ENCODE assay signal across 1 cellular context in the genomic region with DNA sequence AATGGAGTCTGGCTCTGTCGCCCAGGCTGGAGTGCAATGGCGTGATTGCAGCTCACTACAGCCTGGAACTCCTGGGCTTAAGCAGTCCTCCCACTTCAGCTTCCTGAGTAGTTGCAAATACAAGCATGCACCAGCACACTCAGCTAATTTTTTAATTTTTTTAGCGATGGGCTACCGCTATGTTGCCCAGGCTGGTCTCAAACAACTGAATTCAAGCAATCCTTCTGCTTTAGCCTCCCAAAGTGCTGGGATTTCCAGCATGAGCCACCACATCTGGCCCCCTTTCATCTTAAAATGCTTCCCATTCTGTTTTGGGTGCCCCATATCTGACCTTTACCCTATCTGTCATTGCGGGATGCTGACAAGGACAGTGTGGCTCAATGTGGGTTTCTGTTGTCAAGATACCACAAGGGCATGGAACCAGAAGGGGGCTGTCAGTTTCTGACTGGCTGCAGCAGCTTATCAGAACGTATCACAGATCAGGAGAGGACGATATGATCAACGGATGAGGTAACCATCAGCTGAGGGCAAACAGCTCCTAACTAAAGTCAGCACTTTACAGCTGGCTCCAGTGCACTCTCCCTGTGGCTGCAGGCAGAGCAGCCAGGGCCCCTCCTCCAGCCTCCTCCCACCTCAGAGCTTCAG.
A peak's percentile ranks its signal among the peaks of the same experiment; 100 is the strongest.
TF ChIP-seq lines count a peak whose summit lies in the region.

No MANE protein-coding gene starts in this region.

TF ChIP-seq in K562, 482 proteins besides CTCF, POLR2A, EP300 and RAD21 (continues in another document):
- no peak for TF ChIP-seq RBM39 (optimal IDR thresholded peaks at IDR 0.05; ENCODE audit: low read depth, low read length)
- no peak for TF ChIP-seq NR2C2 (CRISPR knock-in tag; IDR thresholded peaks at IDR 0.05)
- peak; percentile 80 for TF ChIP-seq NR2C2 (tag; IDR thresholded peaks at IDR 0.05)
- TF ChIP-seq, protein P1, sequence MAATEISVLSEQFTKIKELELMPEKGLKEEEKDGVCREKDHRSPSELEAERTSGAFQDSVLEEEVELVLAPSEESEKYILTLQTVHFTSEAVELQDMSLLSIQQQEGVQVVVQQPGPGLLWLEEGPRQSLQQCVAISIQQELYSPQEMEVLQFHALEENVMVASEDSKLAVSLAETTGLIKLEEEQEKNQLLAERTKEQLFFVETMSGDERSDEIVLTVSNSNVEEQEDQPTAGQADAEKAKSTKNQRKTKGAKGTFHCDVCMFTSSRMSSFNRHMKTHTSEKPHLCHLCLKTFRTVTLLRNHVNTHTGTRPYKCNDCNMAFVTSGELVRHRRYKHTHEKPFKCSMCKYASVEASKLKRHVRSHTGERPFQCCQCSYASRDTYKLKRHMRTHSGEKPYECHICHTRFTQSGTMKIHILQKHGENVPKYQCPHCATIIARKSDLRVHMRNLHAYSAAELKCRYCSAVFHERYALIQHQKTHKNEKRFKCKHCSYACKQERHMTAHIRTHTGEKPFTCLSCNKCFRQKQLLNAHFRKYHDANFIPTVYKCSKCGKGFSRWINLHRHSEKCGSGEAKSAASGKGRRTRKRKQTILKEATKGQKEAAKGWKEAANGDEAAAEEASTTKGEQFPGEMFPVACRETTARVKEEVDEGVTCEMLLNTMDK (IDR thresholded peaks at IDR 0.05; ENCODE audit: borderline replicate concordance, insufficient read depth, low read depth, low read length, poor library complexity, severe bottlenecking): no peak
- TF ChIP-seq, protein P2, sequence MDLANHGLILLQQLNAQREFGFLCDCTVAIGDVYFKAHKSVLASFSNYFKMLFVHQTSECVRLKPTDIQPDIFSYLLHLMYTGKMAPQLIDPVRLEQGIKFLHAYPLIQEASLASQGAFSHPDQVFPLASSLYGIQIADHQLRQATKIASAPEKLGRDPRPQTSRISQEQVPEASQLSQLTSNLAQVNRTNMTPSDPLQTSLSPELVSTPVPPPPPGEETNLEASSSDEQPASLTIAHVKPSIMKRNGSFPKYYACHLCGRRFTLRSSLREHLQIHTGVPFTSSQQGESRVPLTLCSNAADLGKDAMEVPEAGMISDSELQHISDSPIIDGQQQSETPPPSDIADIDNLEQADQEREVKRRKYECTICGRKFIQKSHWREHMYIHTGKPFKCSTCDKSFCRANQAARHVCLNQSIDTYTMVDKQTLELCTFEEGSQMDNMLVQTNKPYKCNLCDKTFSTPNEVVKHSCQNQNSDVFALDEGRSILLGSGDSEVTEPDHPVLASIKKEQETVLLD (IDR thresholded peaks at IDR 0.05): no peak
- TF ChIP-seq, protein P3, sequence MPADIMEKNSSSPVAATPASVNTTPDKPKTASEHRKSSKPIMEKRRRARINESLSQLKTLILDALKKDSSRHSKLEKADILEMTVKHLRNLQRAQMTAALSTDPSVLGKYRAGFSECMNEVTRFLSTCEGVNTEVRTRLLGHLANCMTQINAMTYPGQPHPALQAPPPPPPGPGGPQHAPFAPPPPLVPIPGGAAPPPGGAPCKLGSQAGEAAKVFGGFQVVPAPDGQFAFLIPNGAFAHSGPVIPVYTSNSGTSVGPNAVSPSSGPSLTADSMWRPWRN (IDR thresholded peaks at IDR 0.05; ENCODE audit: low read depth): no peak
- 0 out of 2 replicates have a peak, but pooled peaks have one; percentile 19 for TF ChIP-seq ZNF239 (CRISPR knock-in tag; IDR thresholded peaks at IDR 0.05)
- TF ChIP-seq ZNF354B (CRISPR knock-in tag; IDR thresholded peaks at IDR 0.05): no peak
- TF ChIP-seq, protein P4, sequence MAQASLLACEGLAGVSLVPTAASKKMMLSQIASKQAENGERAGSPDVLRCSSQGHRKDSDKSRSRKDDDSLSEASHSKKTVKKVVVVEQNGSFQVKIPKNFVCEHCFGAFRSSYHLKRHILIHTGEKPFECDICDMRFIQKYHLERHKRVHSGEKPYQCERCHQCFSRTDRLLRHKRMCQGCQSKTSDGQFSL (CRISPR knock-in tag; IDR thresholded peaks at IDR 0.05): no peak
- TF ChIP-seq, protein P4 (tag; IDR thresholded peaks at IDR 0.05): no peak
- TF ChIP-seq, protein P5, sequence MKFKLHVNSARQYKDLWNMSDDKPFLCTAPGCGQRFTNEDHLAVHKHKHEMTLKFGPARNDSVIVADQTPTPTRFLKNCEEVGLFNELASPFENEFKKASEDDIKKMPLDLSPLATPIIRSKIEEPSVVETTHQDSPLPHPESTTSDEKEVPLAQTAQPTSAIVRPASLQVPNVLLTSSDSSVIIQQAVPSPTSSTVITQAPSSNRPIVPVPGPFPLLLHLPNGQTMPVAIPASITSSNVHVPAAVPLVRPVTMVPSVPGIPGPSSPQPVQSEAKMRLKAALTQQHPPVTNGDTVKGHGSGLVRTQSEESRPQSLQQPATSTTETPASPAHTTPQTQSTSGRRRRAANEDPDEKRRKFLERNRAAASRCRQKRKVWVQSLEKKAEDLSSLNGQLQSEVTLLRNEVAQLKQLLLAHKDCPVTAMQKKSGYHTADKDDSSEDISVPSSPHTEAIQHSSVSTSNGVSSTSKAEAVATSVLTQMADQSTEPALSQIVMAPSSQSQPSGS (CRISPR knock-in tag; IDR thresholded peaks at IDR 0.05): no peak
- TF ChIP-seq HCFC1 (IDR thresholded peaks at IDR 0.05; ENCODE audit: low read depth, low read length): no peak
- no peak for TF ChIP-seq ZKSCAN8 (CRISPR knock-in tag; IDR thresholded peaks at IDR 0.05)
- TF ChIP-seq ESRRA (IDR thresholded peaks at IDR 0.05; ENCODE audit: borderline replicate concordance, low read depth): peak; percentile 83
- no peak for TF ChIP-seq KDM4B (IDR thresholded peaks at IDR 0.05; ENCODE audit: borderline replicate concordance in 2 of 2, low read depth in 1 of 2)
- TF ChIP-seq, protein P6, sequence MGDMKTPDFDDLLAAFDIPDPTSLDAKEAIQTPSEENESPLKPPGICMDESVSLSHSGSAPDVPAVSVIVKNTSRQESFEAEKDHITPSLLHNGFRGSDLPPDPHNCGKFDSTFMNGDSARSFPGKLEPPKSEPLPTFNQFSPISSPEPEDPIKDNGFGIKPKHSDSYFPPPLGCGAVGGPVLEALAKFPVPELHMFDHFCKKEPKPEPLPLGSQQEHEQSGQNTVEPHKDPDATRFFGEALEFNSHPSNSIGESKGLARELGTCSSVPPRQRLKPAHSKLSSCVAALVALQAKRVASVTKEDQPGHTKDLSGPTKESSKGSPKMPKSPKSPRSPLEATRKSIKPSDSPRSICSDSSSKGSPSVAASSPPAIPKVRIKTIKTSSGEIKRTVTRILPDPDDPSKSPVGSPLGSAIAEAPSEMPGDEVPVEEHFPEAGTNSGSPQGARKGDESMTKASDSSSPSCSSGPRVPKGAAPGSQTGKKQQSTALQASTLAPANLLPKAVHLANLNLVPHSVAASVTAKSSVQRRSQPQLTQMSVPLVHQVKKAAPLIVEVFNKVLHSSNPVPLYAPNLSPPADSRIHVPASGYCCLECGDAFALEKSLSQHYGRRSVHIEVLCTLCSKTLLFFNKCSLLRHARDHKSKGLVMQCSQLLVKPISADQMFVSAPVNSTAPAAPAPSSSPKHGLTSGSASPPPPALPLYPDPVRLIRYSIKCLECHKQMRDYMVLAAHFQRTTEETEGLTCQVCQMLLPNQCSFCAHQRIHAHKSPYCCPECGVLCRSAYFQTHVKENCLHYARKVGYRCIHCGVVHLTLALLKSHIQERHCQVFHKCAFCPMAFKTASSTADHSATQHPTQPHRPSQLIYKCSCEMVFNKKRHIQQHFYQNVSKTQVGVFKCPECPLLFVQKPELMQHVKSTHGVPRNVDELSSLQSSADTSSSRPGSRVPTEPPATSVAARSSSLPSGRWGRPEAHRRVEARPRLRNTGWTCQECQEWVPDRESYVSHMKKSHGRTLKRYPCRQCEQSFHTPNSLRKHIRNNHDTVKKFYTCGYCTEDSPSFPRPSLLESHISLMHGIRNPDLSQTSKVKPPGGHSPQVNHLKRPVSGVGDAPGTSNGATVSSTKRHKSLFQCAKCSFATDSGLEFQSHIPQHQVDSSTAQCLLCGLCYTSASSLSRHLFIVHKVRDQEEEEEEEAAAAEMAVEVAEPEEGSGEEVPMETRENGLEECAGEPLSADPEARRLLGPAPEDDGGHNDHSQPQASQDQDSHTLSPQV (IDR thresholded peaks at IDR 0.05): no peak
- TF ChIP-seq CREB1 (IDR thresholded peaks at IDR 0.05): no peak
- TF ChIP-seq CREB1 (CRISPR knock-in tag; IDR thresholded peaks at IDR 0.05): no peak
- peak; percentile 63 for TF ChIP-seq MEIS2 (IDR thresholded peaks at IDR 0.05; ENCODE audit: partially characterized antibody)
- no peak for TF ChIP-seq SRSF7 (optimal IDR thresholded peaks at IDR 0.05; ENCODE audit: low read depth, low read length)
- TF ChIP-seq, protein P7, sequence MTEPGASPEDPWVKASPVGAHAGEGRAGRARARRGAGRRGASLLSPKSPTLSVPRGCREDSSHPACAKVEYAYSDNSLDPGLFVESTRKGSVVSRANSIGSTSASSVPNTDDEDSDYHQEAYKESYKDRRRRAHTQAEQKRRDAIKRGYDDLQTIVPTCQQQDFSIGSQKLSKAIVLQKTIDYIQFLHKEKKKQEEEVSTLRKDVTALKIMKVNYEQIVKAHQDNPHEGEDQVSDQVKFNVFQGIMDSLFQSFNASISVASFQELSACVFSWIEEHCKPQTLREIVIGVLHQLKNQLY (CRISPR knock-in tag; conservative IDR thresholded peaks at IDR 0.05): no peak
- TF ChIP-seq, protein P8, sequence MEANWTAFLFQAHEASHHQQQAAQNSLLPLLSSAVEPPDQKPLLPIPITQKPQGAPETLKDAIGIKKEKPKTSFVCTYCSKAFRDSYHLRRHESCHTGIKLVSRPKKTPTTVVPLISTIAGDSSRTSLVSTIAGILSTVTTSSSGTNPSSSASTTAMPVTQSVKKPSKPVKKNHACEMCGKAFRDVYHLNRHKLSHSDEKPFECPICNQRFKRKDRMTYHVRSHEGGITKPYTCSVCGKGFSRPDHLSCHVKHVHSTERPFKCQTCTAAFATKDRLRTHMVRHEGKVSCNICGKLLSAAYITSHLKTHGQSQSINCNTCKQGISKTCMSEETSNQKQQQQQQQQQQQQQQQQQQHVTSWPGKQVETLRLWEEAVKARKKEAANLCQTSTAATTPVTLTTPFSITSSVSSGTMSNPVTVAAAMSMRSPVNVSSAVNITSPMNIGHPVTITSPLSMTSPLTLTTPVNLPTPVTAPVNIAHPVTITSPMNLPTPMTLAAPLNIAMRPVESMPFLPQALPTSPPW (CRISPR knock-in tag; IDR thresholded peaks at IDR 0.05): peak; percentile 32; the same call in 1 of the 2 replicates
- TF ChIP-seq DPF2 (IDR thresholded peaks at IDR 0.05): 0 out of 2 replicates have a peak, but pooled peaks have one; percentile 14
- peak; percentile 51 for TF ChIP-seq CBFA2T3 (IDR thresholded peaks at IDR 0.05)
- no peak for TF ChIP-seq KLF1 (tag; IDR thresholded peaks at IDR 0.05)
- peak in 1 of 2 experiments; percentile 23; a peak in 1 of 4 replicates for TF ChIP-seq RCOR1 (IDR thresholded peaks at IDR 0.05; ENCODE audit: borderline replicate concordance in 1 of 2, low read depth in 2 of 2, low read length in 2 of 2)
- TF ChIP-seq BMI1 (IDR thresholded peaks at IDR 0.05; ENCODE audit: low read length): no peak
- TF ChIP-seq, protein P9, sequence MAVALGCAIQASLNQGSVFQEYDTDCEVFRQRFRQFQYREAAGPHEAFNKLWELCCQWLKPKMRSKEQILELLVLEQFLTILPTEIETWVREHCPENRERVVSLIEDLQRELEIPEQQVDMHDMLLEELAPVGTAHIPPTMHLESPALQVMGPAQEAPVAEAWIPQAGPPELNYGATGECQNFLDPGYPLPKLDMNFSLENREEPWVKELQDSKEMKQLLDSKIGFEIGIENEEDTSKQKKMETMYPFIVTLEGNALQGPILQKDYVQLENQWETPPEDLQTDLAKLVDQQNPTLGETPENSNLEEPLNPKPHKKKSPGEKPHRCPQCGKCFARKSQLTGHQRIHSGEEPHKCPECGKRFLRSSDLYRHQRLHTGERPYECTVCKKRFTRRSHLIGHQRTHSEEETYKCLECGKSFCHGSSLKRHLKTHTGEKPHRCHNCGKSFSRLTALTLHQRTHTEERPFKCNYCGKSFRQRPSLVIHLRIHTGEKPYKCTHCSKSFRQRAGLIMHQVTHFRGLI (CRISPR knock-in tag; IDR thresholded peaks at IDR 0.05): peak; percentile 71; the same call in 1 of the 2 replicates
- TF ChIP-seq, protein P10, sequence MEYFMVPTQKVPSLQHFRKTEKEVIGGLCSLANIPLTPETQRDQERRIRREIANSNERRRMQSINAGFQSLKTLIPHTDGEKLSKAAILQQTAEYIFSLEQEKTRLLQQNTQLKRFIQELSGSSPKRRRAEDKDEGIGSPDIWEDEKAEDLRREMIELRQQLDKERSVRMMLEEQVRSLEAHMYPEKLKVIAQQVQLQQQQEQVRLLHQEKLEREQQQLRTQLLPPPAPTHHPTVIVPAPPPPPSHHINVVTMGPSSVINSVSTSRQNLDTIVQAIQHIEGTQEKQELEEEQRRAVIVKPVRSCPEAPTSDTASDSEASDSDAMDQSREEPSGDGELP (CRISPR knock-in tag; IDR thresholded peaks at IDR 0.05; ENCODE audit: borderline replicate concordance): peak; percentile 33; the same call in 1 of the 2 replicates
- TF ChIP-seq, protein P11, sequence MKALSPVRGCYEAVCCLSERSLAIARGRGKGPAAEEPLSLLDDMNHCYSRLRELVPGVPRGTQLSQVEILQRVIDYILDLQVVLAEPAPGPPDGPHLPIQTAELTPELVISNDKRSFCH (CRISPR knock-in tag; IDR thresholded peaks at IDR 0.05): no peak
- TF ChIP-seq, protein P11 (tag; IDR thresholded peaks at IDR 0.05): peak; percentile 69; the same call in 1 of the 2 replicates
- TF ChIP-seq, protein P12, sequence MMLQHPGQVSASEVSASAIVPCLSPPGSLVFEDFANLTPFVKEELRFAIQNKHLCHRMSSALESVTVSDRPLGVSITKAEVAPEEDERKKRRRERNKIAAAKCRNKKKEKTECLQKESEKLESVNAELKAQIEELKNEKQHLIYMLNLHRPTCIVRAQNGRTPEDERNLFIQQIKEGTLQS (IDR thresholded peaks at IDR 0.05): peak; percentile 38; the same call in 1 of the 2 replicates
- TF ChIP-seq, protein P12 (CRISPR knock-in tag; conservative IDR thresholded peaks at IDR 0.05): no peak
- TF ChIP-seq CBFA2T2 (conservative IDR thresholded peaks at IDR 0.05): peak; percentile 18; the same call in 1 of the 2 replicates
- TF ChIP-seq, protein P13, sequence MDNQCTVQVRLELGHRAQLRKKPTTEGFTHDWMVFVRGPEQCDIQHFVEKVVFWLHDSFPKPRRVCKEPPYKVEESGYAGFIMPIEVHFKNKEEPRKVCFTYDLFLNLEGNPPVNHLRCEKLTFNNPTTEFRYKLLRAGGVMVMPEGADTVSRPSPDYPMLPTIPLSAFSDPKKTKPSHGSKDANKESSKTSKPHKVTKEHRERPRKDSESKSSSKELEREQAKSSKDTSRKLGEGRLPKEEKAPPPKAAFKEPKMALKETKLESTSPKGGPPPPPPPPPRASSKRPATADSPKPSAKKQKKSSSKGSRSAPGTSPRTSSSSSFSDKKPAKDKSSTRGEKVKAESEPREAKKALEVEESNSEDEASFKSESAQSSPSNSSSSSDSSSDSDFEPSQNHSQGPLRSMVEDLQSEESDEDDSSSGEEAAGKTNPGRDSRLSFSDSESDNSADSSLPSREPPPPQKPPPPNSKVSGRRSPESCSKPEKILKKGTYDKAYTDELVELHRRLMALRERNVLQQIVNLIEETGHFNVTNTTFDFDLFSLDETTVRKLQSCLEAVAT (IDR thresholded peaks at IDR 0.05): no peak
- no peak for TF ChIP-seq SMARCB1 (IDR thresholded peaks at IDR 0.05; ENCODE audit: insufficient read length, low read depth)
- TF ChIP-seq ATF7 (IDR thresholded peaks at IDR 0.05): peak; percentile 74; the same call in 1 of the 2 replicates
- no peak for TF ChIP-seq KAT7 (CRISPR knock-in tag; IDR thresholded peaks at IDR 0.05; ENCODE audit: borderline replicate concordance)
